ENCODE assay signal across 1 cellular context in genomic region chr17:19187883-19188869, GRCh38.
A peak's percentile ranks its signal among the peaks of the same experiment; 100 is the strongest.
TF ChIP-seq lines count a peak whose summit lies in the region.
"Not testable (repeated sequence)": the region's sequence is repeated elsewhere in the genome, so short reads cannot be mapped to it uniquely, and the experiment has no call there.

No MANE protein-coding gene starts in this region.

TF ChIP-seq in K562, 482 proteins besides CTCF, POLR2A, EP300 and RAD21 (continued from another document):
- TF ChIP-seq ETV6 (IDR thresholded peaks at IDR 0.05; ENCODE audit: borderline replicate concordance in 1 of 2, low read depth in 2 of 2, low read length in 1 of 2) (0 out of 4 replicates have a peak, but pooled peaks of 1 of the 2 experiments have one; percentile 43), SRF (CRISPR knock-in tag; IDR thresholded peaks at IDR 0.05) (peak in 1 of 2 experiments; percentile 64; a peak in 1 of 4 replicates), ZBTB40 (CRISPR knock-in tag; IDR thresholded peaks at IDR 0.05) (peak; percentile 72), GTF2E2 (tag; IDR thresholded peaks at IDR 0.05) (peak; percentile 47; the same call in 1 of the 2 replicates), KDM4B (IDR thresholded peaks at IDR 0.05; ENCODE audit: borderline replicate concordance in 2 of 2, low read depth in 1 of 2) (peak in 1 of 2 experiments; percentile 92; a peak in 2 of 4 replicates), RUNX1 (IDR thresholded peaks at IDR 0.05; ENCODE audit: low read depth) (peak; percentile 92), MAZ (CRISPR knock-in tag; conservative IDR thresholded peaks at IDR 0.05 in 1 of 2, IDR thresholded peaks at IDR 0.05 in 1 of 2) (peak in 1 of 2 experiments; percentile 77; a peak in 2 of 4 replicates), MBD2 (IDR thresholded peaks at IDR 0.05; ENCODE audit: borderline replicate concordance, low read depth) (peak; percentile 78), CREM (IDR thresholded peaks at IDR 0.05; ENCODE audit: low read depth) (peak; percentile 48), CBX1 (IDR thresholded peaks at IDR 0.05; ENCODE audit: low read depth) (peak; percentile 93), NFE2 (IDR thresholded peaks at IDR 0.05; ENCODE audit: low read depth) (peak; percentile 12; the same call in 1 of the 2 replicates)
- TF ChIP-seq ETV6 (CRISPR knock-in tag; IDR thresholded peaks at IDR 0.05; ENCODE audit: borderline replicate concordance); ZBTB40 (IDR thresholded peaks at IDR 0.05): not testable (repeated sequence)
